ENCODE assay signal across 13 cellular contexts in genomic region chr2:158724803-158725271, GRCh38.
DNase-seq lines count a peak whose midpoint lies in the region; ATAC-seq, FAIRE-seq and TF ChIP-seq lines count a peak whose summit lies in the region.
"Had no signal": no experiment of that assay in that cellular context is flagged by ENCODE, and none has a peak within 500 bp of the region (broad histone marks: within the 10 kb centered on the region; RNA-seq: fewer than 3 reads in every experiment).

No MANE protein-coding gene starts in this region.

- H4K20me1 ChIP-seq in HepG2 (ENCODE audit: insufficient read depth, low read length), result no peaks in the 10 kb centered on the region

- H3K4me3 ChIP-seq in HepG2 (replicated peaks in 1 of 3; ENCODE audit: insufficient read depth in 1 of 3, low read depth in 2 of 3, low read length in 3 of 3) (peak overlapping the region in 1 of 3 experiments; percentile 60; a peak in 1 of 6 replicates), right lobe of liver (no peak overlapping the region), SJCRH30 (peak overlapping the region; percentile 1; the same call in 1 of the 2 replicates)
- H3K4me3 ChIP-seq: spleen had no signal

- no peaks in the 10 kb centered on the region for H3K4me1 Mint-ChIP-seq in activated T-cell treated with anti-CD3 and anti-CD28 coated beads, Interleukin-2, amount 50 U/mL, for 24 hours (ENCODE audit: low read depth)

- CTCF ChIA-PET in HepG2 (lab: Yijun Ruan, JAX; ENCODE audit: low intra/inter-chr PET ratio, low total read pairs), result interaction anchor here (1.3 to 1.9 kb wide), 2 partner anchors 20 to 29 kb away, joined by 6 to 7 read pairs; no protein-coding TSS in a partner anchor

- H3K4me2 ChIP-seq in HepG2 (ENCODE audit: low read depth, low read length), result peak overlapping the region; percentile 87

- H3K27me3 ChIP-seq in HepG2 (ENCODE audit: control insufficient read depth in 1 of 2, insufficient read depth in 2 of 2, low read length in 2 of 2) (peaks cover 4 to 13% of the 10 kb centered on the region in 2 experiments; a peak in 3 of 5 replicates), right lobe of liver (no peaks in the 10 kb centered on the region), SJCRH30 (no peaks in the 10 kb centered on the region)
- H3K27me3 ChIP-seq: spleen had no signal

- no peak for TF ChIP-seq CTCF in HepG2 (CRISPR knock-in tag; IDR thresholded peaks at IDR 0.05)
- no peak for TF ChIP-seq CTCF in right lobe of liver (IDR thresholded peaks at IDR 0.05)

- no peaks in the 10 kb centered on the region for H3K36me3 Mint-ChIP-seq in activated T-cell treated with anti-CD3 and anti-CD28 coated beads, Interleukin-2, amount 50 U/mL, for 24 hours (ENCODE audit: low read depth)
- H3K36me3 Mint-ChIP-seq: naive thymus-derived CD4-positive, alpha-beta T cell had no signal

- TF ChIP-seq POLR2A in HepG2 (IDR thresholded peaks at IDR 0.05; ENCODE audit: insufficient read depth in 1 of 2, low read depth in 2 of 2, low read length in 2 of 2) (no peak), right lobe of liver (IDR thresholded peaks at IDR 0.05) (no peak)

- intact Hi-C loops in HepG2 (cut with micrococcal nuclease; ENCODE audit: unreplicated experiment), result no loop called here
- intact Hi-C loops in right lobe of liver (cut with DNase I), result no loop called here

- TF ChIP-seq EP300 in HepG2 (IDR thresholded peaks at IDR 0.05; ENCODE audit: low read depth in 2 of 2, low read length in 2 of 2) (no peak), HepG2 (CRISPR knock-in tag; IDR thresholded peaks at IDR 0.05; ENCODE audit: borderline replicate concordance) (no peak)

- H3K27ac ChIP-seq in HepG2 (ENCODE audit: extremely low read length, insufficient read depth, low read length), result no peak overlapping the region
- H3K27ac ChIP-seq in right lobe of liver, result no peak overlapping the region
- H3K27ac ChIP-seq in SJCRH30, result no peak overlapping the region
- H3K27ac ChIP-seq: spleen had no signal

- no peaks in the 10 kb centered on the region for H3K36me3 ChIP-seq in HepG2 (replicated peaks in 1 of 2; ENCODE audit: control insufficient read depth in 1 of 2, insufficient read depth in 2 of 2, low read length in 2 of 2)
- no peaks in the 10 kb centered on the region for H3K36me3 ChIP-seq in right lobe of liver
- H3K36me3 ChIP-seq in SJCRH30, result no peaks in the 10 kb centered on the region
- H3K36me3 ChIP-seq: spleen had no signal

- no peaks in the 10 kb centered on the region for H3K9me3 ChIP-seq in HepG2 (ENCODE audit: low read length)
- no peaks in the 10 kb centered on the region for H3K9me3 ChIP-seq in right lobe of liver
- H3K9me3 ChIP-seq in SJCRH30 (replicated peaks), result no peaks in the 10 kb centered on the region
- H3K9me3 ChIP-seq: spleen had no signal

- no peak overlapping the region for H3K27ac Mint-ChIP-seq in activated T-cell treated with anti-CD3 and anti-CD28 coated beads, Interleukin-2, amount 50 U/mL, for 24 hours
- H3K27ac Mint-ChIP-seq: activated naive CD4-positive, alpha-beta T cell treated with anti-CD3 and anti-CD28 coated beads for 36 hours; naive thymus-derived CD4-positive, alpha-beta T cell had no signal

- DNase-seq in HepG2 (ENCODE audit: low spot score) (no peak), right lobe of liver (no peak), SJCRH30 (peak; percentile 38 to 44), iris pigment epithelial cell (ENCODE audit: low read depth) (peak; percentile 10), activated gamma-delta T cell (lab: John Stamatoyannopoulos, UW) (no peak)
- no peak for DNase-seq in activated CD8-positive, alpha-beta memory T cell treated with anti-CD3 and anti-CD28 coated beads, Interleukin-2, amount 50 U/mL, for 48 hours
- DNase-seq in activated T-cell treated with anti-CD3 and anti-CD28 coated beads, Interleukin-2, amount 50 U/mL, for 24 hours, result no peak
- DNase-seq: activated CD4-positive, alpha-beta T cell treated with anti-CD3 and anti-CD28 coated beads for 1 hour; activated naive CD4-positive, alpha-beta T cell treated with anti-CD3 and anti-CD28 coated beads for 36 hours; naive thymus-derived CD4-positive, alpha-beta T cell; spleen; stimulated activated CD8-positive, alpha-beta memory T cell treated with anti-CD3 and anti-CD28 coated beads, Interleukin-4, amount 100 ng/mL, for 48 hours had no signal

- H3K79me2 ChIP-seq in HepG2 (ENCODE audit: insufficient read depth, low read length), result no peaks in the 10 kb centered on the region

- H3K9me3 Mint-ChIP-seq in activated T-cell treated with anti-CD3 and anti-CD28 coated beads, Interleukin-2, amount 50 U/mL, for 24 hours, result no peaks in the 10 kb centered on the region
- H3K9me3 Mint-ChIP-seq: activated naive CD4-positive, alpha-beta T cell treated with anti-CD3 and anti-CD28 coated beads for 36 hours had no signal

- no peak overlapping the region for H3K4me3 Mint-ChIP-seq in activated T-cell treated with anti-CD3 and anti-CD28 coated beads, Interleukin-2, amount 50 U/mL, for 24 hours
- H3K4me3 Mint-ChIP-seq: activated naive CD4-positive, alpha-beta T cell treated with anti-CD3 and anti-CD28 coated beads for 36 hours; naive thymus-derived CD4-positive, alpha-beta T cell had no signal

- in situ Hi-C loops in HepG2 (cut with HindIII; ENCODE audit: extremely low pct_ligation_motif_present, low pct_unique_long_range_greater_than_20kb), result loop anchor here (25.0 kb wide), 1 partner anchor 263 kb away; the partner anchor contains the start of genes CCDC148 and PKP4

- H3K9ac ChIP-seq in HepG2 (ENCODE audit: insufficient read depth, low read depth, low read length), result no peak overlapping the region; the same call in 1 of the 2 replicates

- POLR2A ChIA-PET in HepG2 (lab: Yijun Ruan, JAX), result interaction anchor here (1.0 to 1.8 kb wide), 2 partner anchors 13 to 29 kb away, joined by 6 to 10 read pairs; no protein-coding TSS in a partner anchor

- H2AFZ ChIP-seq in HepG2 (ENCODE audit: low read length), result peak overlapping the region; percentile 70

- ATAC-seq in HepG2 (peak; percentile 18; the same call in 2 of the 3 replicates), right lobe of liver (no peak), GM18909 (IDR thresholded peaks at IDR 0.05; ENCODE audit: poor library complexity, unreplicated experiment) (no peak)
- ATAC-seq: naive thymus-derived CD4-positive, alpha-beta T cell had no signal

- H3K4me1 ChIP-seq in HepG2 (ENCODE audit: insufficient read depth, low read length) (peaks cover 55% of the 10 kb centered on the region), right lobe of liver (no peaks in the 10 kb centered on the region), SJCRH30 (peaks cover 42% of the 10 kb centered on the region)
- H3K4me1 ChIP-seq: spleen had no signal

- WGBS in HepG2 (ENCODE audit: low lambda C conversion rate), result 0% methylated on average over 2 of the region's 5 CpGs
- WGBS in right lobe of liver (ENCODE audit: insufficient coverage, low coverage, low lambda C conversion rate, missing lambda C conversion rate), result 0% methylated on average over 1 of the region's 5 CpGs

- no peak for FAIRE-seq in HepG2 (lab: Jason Lieb, UNC)

- no peak for TF ChIP-seq RAD21 in HepG2 (CRISPR knock-in tag; IDR thresholded peaks at IDR 0.05)

- no peaks in the 10 kb centered on the region for H3K27me3 Mint-ChIP-seq in activated T-cell treated with anti-CD3 and anti-CD28 coated beads, Interleukin-2, amount 50 U/mL, for 24 hours

- no TSS peak for BruUV-seq in HepG2 (replicated peaks; lab: Mats Ljungman, UMichigan)

TF ChIP-seq in HepG2, 621 proteins besides CTCF, POLR2A, EP300 and RAD21 (continues in another document):
- no peak for TF ChIP-seq MAFK (conservative IDR thresholded peaks at IDR 0.05 in 1 of 2, IDR thresholded peaks at IDR 0.05 in 1 of 2; ENCODE audit: low read length in 2 of 2)
- TF ChIP-seq ZBTB25 (CRISPR knock-in tag; IDR thresholded peaks at IDR 0.05), result no peak
- 0 out of 2 replicates have a peak, but pooled peaks have one; percentile 7 for TF ChIP-seq ZNF709 (CRISPR knock-in tag; IDR thresholded peaks at IDR 0.05)
- TF ChIP-seq ZNF335 (CRISPR knock-in tag; IDR thresholded peaks at IDR 0.05), result no peak
- no peak for TF ChIP-seq ZNF549 (CRISPR knock-in tag; IDR thresholded peaks at IDR 0.05)
- TF ChIP-seq ZNF784 (CRISPR knock-in tag; IDR thresholded peaks at IDR 0.05; ENCODE audit: borderline replicate concordance), result no peak
- no peak for TF ChIP-seq HNF4G (IDR thresholded peaks at IDR 0.05; ENCODE audit: borderline replicate concordance, low read depth, low read length)
- no peak for TF ChIP-seq HNF4G (CRISPR knock-in tag; IDR thresholded peaks at IDR 0.05; ENCODE audit: borderline replicate concordance, low read depth)
- no peak for TF ChIP-seq ZNF205 (CRISPR knock-in tag; IDR thresholded peaks at IDR 0.05)
- TF ChIP-seq ZNF274 (CRISPR knock-in tag; IDR thresholded peaks at IDR 0.05), result no peak
- no peak for TF ChIP-seq HIVEP1 (CRISPR knock-in tag; IDR thresholded peaks at IDR 0.05)
- 0 out of 2 replicates have a peak, but pooled peaks have one; percentile 2 for TF ChIP-seq ZNF572 (CRISPR knock-in tag; IDR thresholded peaks at IDR 0.05)
- TF ChIP-seq TEAD3 (CRISPR knock-in tag; optimal IDR thresholded peaks at IDR 0.05; ENCODE audit: borderline replicate concordance), result no peak
- 0 out of 2 replicates have a peak, but pooled peaks have one; percentile 36 for TF ChIP-seq ZNF777 (CRISPR knock-in tag; IDR thresholded peaks at IDR 0.05)

Comparison
In these comparisons a context has a peak if more than half of its experiments do, and no peak if none do; other contexts are left out.
1. DNase-seq: peak in SJCRH30 (2 of 2) and iris pigment epithelial cell (single experiment); none in HepG2 (single experiment), right lobe of liver (0 of 3), activated CD8-positive, alpha-beta memory T cell treated with anti-CD3 and anti-CD28 coated beads, Interleukin-2, amount 50 U/mL, for 48 hours (single experiment), activated gamma-delta T cell (single experiment) and activated T-cell treated with anti-CD3 and anti-CD28 coated beads, Interleukin-2, amount 50 U/mL, for 24 hours (single experiment).